In the genomic region with DNA sequence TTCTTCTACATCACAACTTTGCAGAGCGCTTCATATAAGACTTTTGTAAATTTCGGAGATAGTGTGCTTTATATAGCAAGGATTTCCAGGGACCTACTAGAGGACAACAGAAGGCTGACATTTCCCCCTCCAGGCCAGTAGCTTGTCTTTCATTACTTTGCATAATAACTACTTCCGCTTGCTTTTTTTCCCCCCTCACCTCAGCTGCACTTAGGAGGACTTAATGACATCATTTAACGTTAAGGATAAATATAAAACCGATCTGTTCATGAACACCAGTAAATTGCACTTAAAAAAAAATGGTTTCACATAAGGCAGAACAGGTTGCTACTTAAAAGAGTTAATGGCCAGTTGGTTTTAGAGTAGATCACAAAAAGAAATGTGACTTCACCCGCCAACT, we compare ENCODE assay signal across 14 cellular contexts.
DNase-seq lines count a peak whose midpoint lies in the region; ATAC-seq, FAIRE-seq and TF ChIP-seq lines count a peak whose summit lies in the region.
"Had no signal": no experiment of that assay in that cellular context is flagged by ENCODE, and none has a peak within 500 bp of the region (broad histone marks: within the 10 kb centered on the region; RNA-seq: fewer than 3 reads in every experiment).

No MANE protein-coding gene starts in this region.

- POLR2A ChIA-PET in GM12878 (lab: Charles Lee): no interaction called here

- peak; percentile 38 for DNase-seq in DMS 273 (lab: John Stamatoyannopoulos, UW; ENCODE audit: unreplicated experiment)
- DNase-seq in DMS 273 treated with DMSO at 0.1 percent for 48 hours (lab: John Stamatoyannopoulos, UW): no peak
- DNase-seq in Karpas-422: peak; percentile 77
- peak; percentile 52 to 68 for DNase-seq in NCI-H526 (lab: John Stamatoyannopoulos, UW)
- no peak for DNase-seq in GM12878 (ENCODE audit: low read depth, low spot score)
- DNase-seq in amygdala (lab: John Stamatoyannopoulos, UW): no peak
- DNase-seq: CD8-positive, alpha-beta memory T cell; DMS79; H7; IMR-90 had no signal

- no peaks in the 10 kb centered on the region for H3K9me2 ChIP-seq in Karpas-422 (replicated peaks; ENCODE audit: insufficient read depth, low read length)

- no peak overlapping the region for H2AFZ ChIP-seq in Karpas-422 (ENCODE audit: low read length)
- no peak overlapping the region for H2AFZ ChIP-seq in GM12878 (ENCODE audit: control insufficient read depth, low read depth, low read length)
- H2AFZ ChIP-seq: GM23338 had no signal

- TF ChIP-seq EP300 in GM12878 (IDR thresholded peaks at IDR 0.05; ENCODE audit: borderline replicate concordance in 1 of 2, control insufficient read depth in 1 of 2, low read depth in 2 of 2, low read length in 2 of 2): no peak

- no peak for TF ChIP-seq POLR2A in GM12878 (IDR thresholded peaks at IDR 0.05; ENCODE audit: low read depth, low read length)

- BruUV-seq in GM12878 (replicated peaks; lab: Mats Ljungman, UMichigan): no TSS peak

- intact Hi-C loops in GM12878 (cut with micrococcal nuclease; ENCODE audit: unreplicated experiment): no loop called here

- H3K27ac ChIP-seq in Karpas-422 (ENCODE audit: low read length) (no peak overlapping the region), GM12878 (ENCODE audit: control insufficient read depth, insufficient read depth) (no peak overlapping the region)
- H3K27ac ChIP-seq: 22Rv1 had no signal

- H3K4me3 ChIP-seq in Karpas-422 (ENCODE audit: low read length) (peak overlapping the region; percentile 42), GM12878 (no peak overlapping the region)
- H3K4me3 ChIP-seq: GM23338 had no signal

- TF ChIP-seq RAD21 in GM12878 (IDR thresholded peaks at IDR 0.05; ENCODE audit: insufficient read depth, low read depth, low read length): no peak

- no peak for FAIRE-seq in GM12878 (lab: Jason Lieb, UNC)
- FAIRE-seq: GM12891 had no signal

- no peaks in the 10 kb centered on the region for H3K9me3 ChIP-seq in Karpas-422 (ENCODE audit: low read length)
- no peaks in the 10 kb centered on the region; the same call in 2 of the 3 replicates for H3K9me3 ChIP-seq in GM12878 (replicated peaks; ENCODE audit: control insufficient read depth, insufficient read depth, low read length)

- H3K36me3 ChIP-seq in Karpas-422 (ENCODE audit: insufficient read depth, low read length) (no peaks in the 10 kb centered on the region), GM12878 (ENCODE audit: control insufficient read depth in 2 of 2, insufficient read depth in 2 of 2, low read length in 1 of 2) (no peaks in the 10 kb centered on the region)

- H3K79me2 ChIP-seq in Karpas-422 (ENCODE audit: low read length) (no peaks in the 10 kb centered on the region), GM12878 (ENCODE audit: control insufficient read depth, insufficient read depth, low read length) (no peaks in the 10 kb centered on the region)

- SMC1A ChIA-PET in GM12878 (lab: Charles Lee; ENCODE audit: uncharacterized antibody, unreplicated experiment): interaction anchor here (0.9 to 9.9 kb wide), 7 partner anchors 7 to 39 kb away, joined by 3 to 59 read pairs (median 7); no protein-coding TSS in a partner anchor

- peaks cover 25% of the 10 kb centered on the region for H3K4me1 ChIP-seq in Karpas-422 (ENCODE audit: low read length)
- peaks cover 6% of the 10 kb centered on the region for H3K4me1 ChIP-seq in GM12878 (ENCODE audit: control insufficient read depth, insufficient read depth, low read length)

- WGBS in GM12878 (ENCODE audit: insufficient coverage, insufficient replicate concordance, low lambda C conversion rate, missing lambda C conversion rate): 50% methylated on average over 6 of the region's 6 CpGs

- RAD21 ChIA-PET in GM12878 (lab: Charles Lee; ENCODE audit: unreplicated experiment): interaction anchor here (0.6 to 1.5 kb wide), 6 partner anchors 8 to 53 kb away, joined by 3 to 5 read pairs (median 3); no protein-coding TSS in a partner anchor

- TF ChIP-seq CTCF in GM12878 (IDR thresholded peaks at IDR 0.05 in 2 of 3, conservative IDR thresholded peaks at IDR 0.05 in 1 of 3; ENCODE audit: control insufficient read depth in 2 of 3, extremely low read depth in 1 of 3, insufficient read depth in 1 of 3, low read depth in 3 of 3, low read length in 3 of 3): no peak

- H4K20me1 ChIP-seq in Karpas-422 (ENCODE audit: insufficient read depth, low read depth, low read length): peaks cover 11% of the 10 kb centered on the region; the same call in 1 of the 2 replicates
- H4K20me1 ChIP-seq in GM12878 (ENCODE audit: control insufficient read depth, insufficient read depth): no peaks in the 10 kb centered on the region

- CTCF ChIA-PET in GM12878 (lab: Yijun Ruan, JAX): interaction anchor here (1.0 to 2.2 kb wide), 2 partner anchors 25 to 29 kb away, joined by 3 to 6 read pairs; no protein-coding TSS in a partner anchor

- H3K27me3 ChIP-seq in Karpas-422 (ENCODE audit: low read length): no peaks in the 10 kb centered on the region
- no peaks in the 10 kb centered on the region for H3K27me3 ChIP-seq in GM12878 (replicated peaks in 1 of 2; ENCODE audit: control insufficient read depth in 2 of 2, insufficient read depth in 2 of 2, low read length in 1 of 2)

- in situ Hi-C loops in GM12878 (cut with MboI): no loop called here

- peak overlapping the region; percentile 63 for H3K4me2 ChIP-seq in Karpas-422 (ENCODE audit: low read depth, low read length, poor library complexity, severe bottlenecking)
- H3K4me2 ChIP-seq in GM12878 (ENCODE audit: control insufficient read depth, insufficient read depth): no peak overlapping the region
- H3K4me2 ChIP-seq: GM23338 had no signal

- ATAC-seq in GM12878: peak; percentile 55
- ATAC-seq in HG02678 (IDR thresholded peaks at IDR 0.05; ENCODE audit: unreplicated experiment): no peak
- ATAC-seq: GM23338 had no signal

- H3K9ac ChIP-seq in Karpas-422 (ENCODE audit: low read length): peak overlapping the region; percentile 7; the same call in 1 of the 2 replicates
- no peak overlapping the region for H3K9ac ChIP-seq in GM12878 (ENCODE audit: control insufficient read depth, insufficient read depth, low read length)

TF ChIP-seq in GM12878, 131 proteins besides CTCF, POLR2A, EP300 and RAD21:
- TF ChIP-seq CBFB (IDR thresholded peaks at IDR 0.05; ENCODE audit: low read depth): no peak
- TF ChIP-seq, protein P1, sequence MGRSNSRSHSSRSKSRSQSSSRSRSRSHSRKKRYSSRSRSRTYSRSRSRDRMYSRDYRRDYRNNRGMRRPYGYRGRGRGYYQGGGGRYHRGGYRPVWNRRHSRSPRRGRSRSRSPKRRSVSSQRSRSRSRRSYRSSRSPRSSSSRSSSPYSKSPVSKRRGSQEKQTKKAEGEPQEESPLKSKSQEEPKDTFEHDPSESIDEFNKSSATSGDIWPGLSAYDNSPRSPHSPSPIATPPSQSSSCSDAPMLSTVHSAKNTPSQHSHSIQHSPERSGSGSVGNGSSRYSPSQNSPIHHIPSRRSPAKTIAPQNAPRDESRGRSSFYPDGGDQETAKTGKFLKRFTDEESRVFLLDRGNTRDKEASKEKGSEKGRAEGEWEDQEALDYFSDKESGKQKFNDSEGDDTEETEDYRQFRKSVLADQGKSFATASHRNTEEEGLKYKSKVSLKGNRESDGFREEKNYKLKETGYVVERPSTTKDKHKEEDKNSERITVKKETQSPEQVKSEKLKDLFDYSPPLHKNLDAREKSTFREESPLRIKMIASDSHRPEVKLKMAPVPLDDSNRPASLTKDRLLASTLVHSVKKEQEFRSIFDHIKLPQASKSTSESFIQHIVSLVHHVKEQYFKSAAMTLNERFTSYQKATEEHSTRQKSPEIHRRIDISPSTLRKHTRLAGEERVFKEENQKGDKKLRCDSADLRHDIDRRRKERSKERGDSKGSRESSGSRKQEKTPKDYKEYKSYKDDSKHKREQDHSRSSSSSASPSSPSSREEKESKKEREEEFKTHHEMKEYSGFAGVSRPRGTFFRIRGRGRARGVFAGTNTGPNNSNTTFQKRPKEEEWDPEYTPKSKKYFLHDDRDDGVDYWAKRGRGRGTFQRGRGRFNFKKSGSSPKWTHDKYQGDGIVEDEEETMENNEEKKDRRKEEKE (IDR thresholded peaks at IDR 0.05): no peak
- no peak for TF ChIP-seq GABPA (IDR thresholded peaks at IDR 0.05; ENCODE audit: low read depth)
- no peak for TF ChIP-seq POLR2AphosphoS2 (IDR thresholded peaks at IDR 0.05; ENCODE audit: low read depth, low read length)
- peak; percentile 66 for TF ChIP-seq ATF7 (IDR thresholded peaks at IDR 0.05; ENCODE audit: low read depth)
- no peak for TF ChIP-seq SP1 (IDR thresholded peaks at IDR 0.05; ENCODE audit: low read depth, low read length)

Comparison
In these comparisons a context has a peak if more than half of its experiments do, and no peak if none do; other contexts are left out.
1. DNase-seq: peak in DMS 273 (single experiment), Karpas-422 (single experiment) and NCI-H526 (2 of 2); none in DMS 273 treated with DMSO at 0.1 percent for 48 hours (single experiment), GM12878 (single experiment) and amygdala (0 of 56).